10 cellular contexts compared by ENCODE assay signal in the genomic region with DNA sequence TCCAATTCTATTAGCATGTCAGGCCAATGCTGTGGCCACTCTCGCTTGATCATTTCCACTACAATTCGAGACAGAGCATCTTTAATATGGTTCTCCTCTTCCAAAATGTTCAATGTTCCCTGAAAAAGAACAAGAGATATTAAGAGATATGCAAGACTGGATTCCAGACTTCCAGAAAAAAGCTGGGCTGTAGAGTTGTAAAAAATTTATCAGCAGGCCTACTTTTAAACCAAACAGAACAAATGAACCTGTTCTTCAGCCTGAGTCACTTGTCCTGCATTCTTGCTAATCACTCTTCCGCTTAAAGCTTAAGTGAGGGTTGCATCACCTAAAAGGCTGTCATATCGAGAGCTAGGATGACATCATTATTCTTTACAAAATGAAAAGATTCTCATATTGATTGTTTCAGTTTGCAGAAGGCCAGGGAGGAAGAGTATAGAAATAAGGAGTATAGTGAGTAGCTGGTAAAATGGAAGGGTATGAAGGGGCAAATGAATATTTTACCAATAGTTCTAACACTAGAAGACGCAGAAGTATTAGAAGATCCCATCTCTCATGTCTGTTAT. TPM values are rescaled to one million over a fixed set of nuclear protein-coding genes. Genes with fewer than 3 reads are reported as not detected.
A peak's percentile ranks its signal among the peaks of the same experiment; 100 is the strongest.
DNase-seq lines count a peak whose midpoint lies in the region; ATAC-seq and TF ChIP-seq lines count a peak whose summit lies in the region.
"Had no signal": no experiment of that assay in that cellular context is flagged by ENCODE, and none has a peak within 500 bp of the region (broad histone marks: within the 10 kb centered on the region; RNA-seq: fewer than 3 reads in every experiment).

No MANE protein-coding gene starts in this region.

- H3K4me3 ChIP-seq in epithelial cell of proximal tubule (ENCODE audit: low read depth, low read length) (no peak overlapping the region), stomach (no peak overlapping the region)
- H3K4me3 ChIP-seq: cardiac muscle cell had no signal

- no peaks in the 10 kb centered on the region for H3K9me3 ChIP-seq in stomach

- no peak for TF ChIP-seq EP300 in stomach (IDR thresholded peaks at IDR 0.05)

- peak; percentile 52 for DNase-seq in ELR (ENCODE audit: low read depth)
- peak; percentile 27 for DNase-seq in NOMO-1 treated with dmso at 0.1 percent for 144 hours (lab: John Stamatoyannopoulos, UW; ENCODE audit: unreplicated experiment)
- DNase-seq in epithelial cell of proximal tubule (ENCODE audit: low read depth) = peak; percentile 91
- no peak for DNase-seq in stomach
- DNase-seq: DMS79 treated with DMSO at 0.1 percent for 48 hours, NCI-H2081, T-helper 9 cell had no signal

- TF ChIP-seq POLR2A in stomach (IDR thresholded peaks at IDR 0.05) = no peak

- no peak for ATAC-seq in HG03432 (IDR thresholded peaks at IDR 0.05; ENCODE audit: unreplicated experiment)
- ATAC-seq in HG03460 (IDR thresholded peaks at IDR 0.05; ENCODE audit: unreplicated experiment) = no peak

- no peak overlapping the region for H3K27ac ChIP-seq in stomach
- H3K27ac ChIP-seq: cardiac muscle cell had no signal

- intact Hi-C loops in stomach (cut with DNase I; ENCODE audit: low total_unique reads) = no loop called here

- peaks cover 0 to 18% (median 16%) of the 10 kb centered on the region in 4 donors for H3K4me1 ChIP-seq in stomach

- H3K36me3 ChIP-seq in stomach = peaks cover 39 to 75% (median 74%) of the 10 kb centered on the region in 4 donors

- TF ChIP-seq CTCF in epithelial cell of proximal tubule (conservative IDR thresholded peaks at IDR 0.05; ENCODE audit: low read depth, low read length) (no peak), stomach (IDR thresholded peaks at IDR 0.05) (no peak)

- H3K27me3 ChIP-seq in stomach = no peaks in the 10 kb centered on the region
- H3K27me3 ChIP-seq: cardiac muscle cell had no signal

- WGBS in stomach, 5 donors = 82 to 93% (median 87%) methylated on average over 5 of the region's 5 CpGs

RNA-seq across cellular contexts. Expression of a gene that starts 4.9 kb away (rescaled TPM):
- total RNA-seq in epithelial cell of proximal tubule (33.5 and 35.7 TPM in 2 replicates), stomach (10 to 100 TPM in 4 of 5 donors, 1 to 10 TPM in 1; 4.6 to 46.1 (median 27.7) TPM)
- polyA plus RNA-seq in stomach = 10 to 100 TPM in 1 of 3 donors, 1 to 10 TPM in 2; 5.5 to 10.7 (median 5.7) TPM

RNA-seq across cellular contexts. Expression of a gene that starts 5.0 kb away (rescaled TPM):
- total RNA-seq in epithelial cell of proximal tubule (19.7 and 57.8 TPM in 2 replicates), stomach (10 to 100 TPM in 1 of 5 donors, 1 to 10 TPM in 4; 5.8 to 47.8 (median 7.9) TPM)
- polyA plus RNA-seq in stomach = 1 to 10 TPM; 1.8 to 6.9 (median 2.4) TPM

RNA-seq across cellular contexts. Expression of a gene that starts 54.1 kb away (rescaled TPM):
- total RNA-seq in epithelial cell of proximal tubule = 37.6 and 40.7 TPM in 2 replicates
- total RNA-seq in stomach = 10 to 100 TPM; 16.9 to 31.6 (median 26.8) TPM
- 10 to 100 TPM; 14.7 to 36.2 (median 23.3) TPM for polyA plus RNA-seq in stomach

RNA-seq across cellular contexts. Expression of a gene that starts 54.2 kb away (rescaled TPM):
- 77.7 and 96.9 TPM in 2 replicates for total RNA-seq in epithelial cell of proximal tubule
- 100 to 1,000 TPM in 1 of 5 donors, 10 to 100 TPM in 4; 18.7 to 107 (median 62.0) TPM for total RNA-seq in stomach
- polyA plus RNA-seq in stomach = 10 to 100 TPM; 49.3 to 77.4 (median 53.2) TPM

RNA-seq across cellular contexts. Expression of a gene that starts 58.1 kb away (rescaled TPM):
- total RNA-seq in epithelial cell of proximal tubule = 49.6 and 85.6 TPM in 2 replicates
- total RNA-seq in stomach = 10 to 100 TPM; 32.6 to 83.8 (median 66.3) TPM
- polyA plus RNA-seq in stomach = 10 to 100 TPM; 26.3 to 48.4 (median 42.3) TPM
